In genomic region chr3:187986514-187986934, GRCh38 we compare ENCODE assay signal across 9 cellular contexts.
A peak's percentile ranks its signal among the peaks of the same experiment; 100 is the strongest.
DNase-seq lines count a peak whose midpoint lies in the region; ATAC-seq, FAIRE-seq and TF ChIP-seq lines count a peak whose summit lies in the region.
"Had no signal": no experiment of that assay in that cellular context is flagged by ENCODE, and none has a peak within 500 bp of the region (broad histone marks: within the 10 kb centered on the region; RNA-seq: fewer than 3 reads in every experiment).

No MANE protein-coding gene starts in this region.

- TF ChIP-seq CTCF in MCF 10A (IDR thresholded peaks at IDR 0.05; ENCODE audit: unreplicated experiment) (no peak), breast epithelium (IDR thresholded peaks at IDR 0.05) (no peak), body of pancreas (IDR thresholded peaks at IDR 0.05) (no peak)

- H2AK5ac ChIP-seq in neuronal stem cell (ENCODE audit: low read depth, low read length) = no peak overlapping the region

- ATAC-seq in body of pancreas = no peak
- no peak for ATAC-seq in left lobe of liver

- no peaks in the 10 kb centered on the region for H3K79me1 ChIP-seq in neuronal stem cell (ENCODE audit: low read depth, low read length)

- H3K27me3 Mint-ChIP-seq in MCF 10A (ENCODE audit: insufficient read depth, unreplicated experiment) (no peaks in the 10 kb centered on the region), immature natural killer cell (ENCODE audit: low read depth in 3 of 3) (peaks cover 0 to 3% (median 3%) of the 10 kb centered on the region in 3 donors)

- H3K9me3 ChIP-seq in breast epithelium (no peaks in the 10 kb centered on the region), neuronal stem cell (replicated peaks in 1 of 2; ENCODE audit: control insufficient read depth in 2 of 2, insufficient read depth in 1 of 2, low read depth in 1 of 2, low read length in 2 of 2) (peaks cover 0 to 2% of the 10 kb centered on the region in 2 donors), body of pancreas (no peaks in the 10 kb centered on the region)

- H3K4me3 Mint-ChIP-seq in MCF 10A (ENCODE audit: unreplicated experiment) (no peak overlapping the region), immature natural killer cell (peak overlapping the region; percentile 48 to 73 (median 68))
- H3K4me3 Mint-ChIP-seq: neural crest cell had no signal

- H3K4me1 ChIP-seq in breast epithelium (no peaks in the 10 kb centered on the region), neuronal stem cell (ENCODE audit: control insufficient read depth in 2 of 2, insufficient read depth in 1 of 2, low read depth in 1 of 2, low read length in 2 of 2) (peaks cover 9 to 11% of the 10 kb centered on the region in 2 donors), body of pancreas (peaks cover 8% of the 10 kb centered on the region)

- BruUV-seq in MCF 10A (replicated peaks; lab: Mats Ljungman, UMichigan) = no TSS peak

- POLR2A ChIA-PET in MCF 10A (lab: Yijun Ruan, JAX) = interaction anchor here (1.0 to 1.2 kb wide), 2 partner anchors 10 to 26 kb away, joined by 3 to 4 read pairs; no protein-coding TSS in a partner anchor

- H3K36me3 Mint-ChIP-seq in MCF 10A (ENCODE audit: insufficient read depth, unreplicated experiment) = no peaks in the 10 kb centered on the region
- H3K36me3 Mint-ChIP-seq in immature natural killer cell = peaks cover 0 to 3% (median 0%) of the 10 kb centered on the region in 3 donors

- FAIRE-seq in urothelium cell line (lab: Jason Lieb, UNC) = no peak

- no peak overlapping the region for H3K4ac ChIP-seq in neuronal stem cell (ENCODE audit: low read length)

- H2BK12ac ChIP-seq in neuronal stem cell (ENCODE audit: low read length) = no peak overlapping the region

- WGBS in neuronal stem cell (ENCODE audit: extremely low coverage in 2 of 2, insufficient read length in 2 of 2, insufficient replicate concordance in 1 of 2), 2 donors = no CpG with 5 or more reads among the region's 5 CpGs
- WGBS in body of pancreas, 2 donors = 70 to 78% methylated on average over 5 of the region's 5 CpGs

- intact Hi-C loops in MCF 10A (cut with micrococcal nuclease) (no loop called here), breast epithelium (cut with DNase I; ENCODE audit: low total_unique reads) (no loop called here), body of pancreas (cut with DNase I) (no loop called here)

- H3K27ac Mint-ChIP-seq in MCF 10A (ENCODE audit: low read depth, unreplicated experiment) (peak overlapping the region; percentile 46), immature natural killer cell (peak overlapping the region in 5 of 6 donors; percentile 6 to 92 (median 87))

- no peak overlapping the region for H2BK5ac ChIP-seq in neuronal stem cell (ENCODE audit: low read length)

- peak; percentile 86 for DNase-seq in MCF 10A (ENCODE audit: unreplicated experiment)
- DNase-seq in breast epithelium (ENCODE audit: low spot score in 2 of 2) = no peak
- DNase-seq in activated CD4-positive, alpha-beta T cell treated with anti-CD3 and anti-CD28 coated beads, Interleukin-2, amount 50 U/mL, for 48 hours = peak; percentile 49 to 65
- peak in 2 of 3 donors; percentile 13 to 16 for DNase-seq in immature natural killer cell
- DNase-seq in urothelium cell line (ENCODE audit: low spot score) = peak; percentile 71
- DNase-seq in neuronal stem cell (ENCODE audit: low spot score) = no peak
- no peak for DNase-seq in body of pancreas
- no peak for DNase-seq in left lobe of liver (ENCODE audit: low spot score)

- H2BK15ac ChIP-seq in neuronal stem cell (ENCODE audit: low read length) = no peak overlapping the region

- CTCF ChIA-PET in MCF 10A (lab: Yijun Ruan, JAX) = interaction anchor here (0.9 kb wide), 1 partner anchor 143 kb away, joined by 3 read pairs; no protein-coding TSS in a partner anchor

- no peak overlapping the region for H3K23ac ChIP-seq in neuronal stem cell (ENCODE audit: low read depth, low read length, poor library complexity)

- H3K27ac ChIP-seq in breast epithelium (no peak overlapping the region), neuronal stem cell (replicated peaks; ENCODE audit: low read length) (no peak overlapping the region), body of pancreas (no peak overlapping the region)

- no peak overlapping the region for H3K18ac ChIP-seq in neuronal stem cell (ENCODE audit: low read length)

- H2BK120ac ChIP-seq in neuronal stem cell (ENCODE audit: low read depth, low read length) = no peak overlapping the region

- no peak overlapping the region for H3K14ac ChIP-seq in neuronal stem cell (ENCODE audit: low read length)

- no peak overlapping the region for H3K4me2 ChIP-seq in neuronal stem cell (ENCODE audit: insufficient read depth, low read length, poor library complexity, severe bottlenecking)

- H3K9ac ChIP-seq in neuronal stem cell (ENCODE audit: low read depth, low read length, poor library complexity) = no peak overlapping the region

- H3K36me3 ChIP-seq in breast epithelium = no peaks in the 10 kb centered on the region
- H3K36me3 ChIP-seq in neuronal stem cell (replicated peaks in 1 of 2; ENCODE audit: control insufficient read depth in 2 of 2, insufficient read depth in 2 of 2, low read length in 2 of 2) = no peaks in the 10 kb centered on the region
- no peaks in the 10 kb centered on the region for H3K36me3 ChIP-seq in body of pancreas (replicated peaks in 1 of 2; ENCODE audit: insufficient read depth in 1 of 2, low read depth in 2 of 2)

- H3K27me3 ChIP-seq in breast epithelium (no peaks in the 10 kb centered on the region), neuronal stem cell (ENCODE audit: control insufficient read depth in 3 of 3, insufficient read depth in 3 of 3, low read depth in 1 of 3, low read length in 3 of 3) (no peaks in the 10 kb centered on the region), body of pancreas (no peaks in the 10 kb centered on the region)

- H3K4me1 Mint-ChIP-seq in MCF 10A (ENCODE audit: insufficient read depth, unreplicated experiment) (peaks cover 11% of the 10 kb centered on the region), immature natural killer cell (peaks cover 37 to 43% of the 10 kb centered on the region in 2 donors)

- no peak overlapping the region for H4K91ac ChIP-seq in neuronal stem cell (ENCODE audit: low read depth, low read length, poor library complexity)

- no peak overlapping the region for H4K8ac ChIP-seq in neuronal stem cell (ENCODE audit: low read depth, low read length)

- TF ChIP-seq POLR2A in breast epithelium (IDR thresholded peaks at IDR 0.05) = no peak
- no peak for TF ChIP-seq POLR2A in body of pancreas (IDR thresholded peaks at IDR 0.05)

- no peak overlapping the region for H2AFZ ChIP-seq in neuronal stem cell (ENCODE audit: low read length)

- H3K9me3 Mint-ChIP-seq in MCF 10A (ENCODE audit: unreplicated experiment) = no peaks in the 10 kb centered on the region
- H3K9me3 Mint-ChIP-seq in immature natural killer cell = no peaks in the 10 kb centered on the region
- H3K9me3 Mint-ChIP-seq: neural crest cell had no signal

- H3K4me3 ChIP-seq in breast epithelium (no peak overlapping the region), neuronal stem cell (ENCODE audit: low read length in 2 of 2) (no peak overlapping the region), body of pancreas (no peak overlapping the region)

Comparison
In these comparisons a context has a peak if more than half of its experiments do, and no peak if none do; other contexts are left out.
1. DNase-seq: peak in MCF 10A (single experiment), activated CD4-positive, alpha-beta T cell treated with anti-CD3 and anti-CD28 coated beads, Interleukin-2, amount 50 U/mL, for 48 hours (2 of 2), immature natural killer cell (2 of 3) and urothelium cell line (single experiment); none in breast epithelium (0 of 2), neuronal stem cell (single experiment), body of pancreas (0 of 4) and left lobe of liver (single experiment).